In genomic region chr2:64133828-64134227, GRCh38 we compare ENCODE assay signal across 11 cellular contexts. TPM values are rescaled to one million over a fixed set of nuclear protein-coding genes. Genes with fewer than 3 reads are reported as not detected.
DNase-seq lines count a peak whose midpoint lies in the region; ATAC-seq, FAIRE-seq and TF ChIP-seq lines count a peak whose summit lies in the region.
"Had no signal": no experiment of that assay in that cellular context is flagged by ENCODE, and none has a peak within 500 bp of the region (broad histone marks: within the 10 kb centered on the region; RNA-seq: fewer than 3 reads in every experiment).

No MANE protein-coding gene starts in this region.

- H3K9ac ChIP-seq in GM23248 (no peak overlapping the region), K562 (ENCODE audit: insufficient read depth in 1 of 2, low read depth in 2 of 2, low read length in 2 of 2) (no peak overlapping the region)

- H3K4me1 ChIP-seq in GM23248 (ENCODE audit: insufficient read depth) (peaks cover 34% of the 10 kb centered on the region), K562 (replicated peaks in 1 of 2; ENCODE audit: control insufficient read depth in 2 of 2, insufficient read depth in 2 of 2, low read length in 2 of 2) (peaks cover 3 to 17% of the 10 kb centered on the region in 2 experiments; a peak in 4 of 5 replicates), neutrophil (ENCODE audit: control insufficient read depth in 1 of 2, insufficient read depth in 1 of 2, low read depth in 1 of 2, low read length in 1 of 2) (peaks cover 38 to 64% of the 10 kb centered on the region in 2 experiments)

- TF ChIP-seq EP300 in K562 (IDR thresholded peaks at IDR 0.05; ENCODE audit: low read length): no peak

- H3F3A ChIP-seq in GM23248 (ENCODE audit: insufficient read depth): peaks cover 33% of the 10 kb centered on the region

- H3K9me2 ChIP-seq in GM23248 (ENCODE audit: insufficient read depth): no peaks in the 10 kb centered on the region

- H3K27me3 ChIP-seq in GM23248 (replicated peaks; ENCODE audit: insufficient read depth): no peaks in the 10 kb centered on the region
- H3K27me3 ChIP-seq in K562 (ENCODE audit: control insufficient read depth in 2 of 2, insufficient read depth in 2 of 2, low read length in 2 of 2): no peaks in the 10 kb centered on the region
- no peaks in the 10 kb centered on the region for H3K27me3 ChIP-seq in neutrophil

- H2AFZ ChIP-seq in GM23248 (peak overlapping the region; percentile 46), K562 (ENCODE audit: low read depth, low read length) (no peak overlapping the region)

- intact Hi-C loops in K562 (cut with micrococcal nuclease): no loop called here

- H3K4me2 ChIP-seq in GM23248 (ENCODE audit: unreplicated experiment) (peak overlapping the region; percentile 29), K562 (ENCODE audit: insufficient read depth, low read length) (no peak overlapping the region)

- FAIRE-seq in K562 (lab: Jason Lieb, UNC): peak; percentile 54
- FAIRE-seq: GM12892 had no signal

- H3K27ac ChIP-seq in GM23248: peak overlapping the region; percentile 58
- no peak overlapping the region for H3K27ac ChIP-seq in K562 (ENCODE audit: extremely low read depth, low read depth, low read length)
- H3K27ac ChIP-seq in neutrophil: peak overlapping the region; percentile 71

- no peaks in the 10 kb centered on the region for H3K36me3 ChIP-seq in GM23248 (ENCODE audit: low read depth)
- no peaks in the 10 kb centered on the region for H3K36me3 ChIP-seq in K562 (ENCODE audit: control insufficient read depth, insufficient read depth, low read length)
- H3K36me3 ChIP-seq in neutrophil: peaks cover 53% of the 10 kb centered on the region

- peak; percentile 88 for DNase-seq in GM23248
- DNase-seq in LHCN-M2 (ENCODE audit: low read depth): peak; percentile 13
- peak in 1 of 4 experiments; percentile 20 for DNase-seq in K562 (ENCODE audit: extremely low read depth in 1 of 4, low spot score in 3 of 4)
- DNase-seq in iPS-NIHi11 (ENCODE audit: low spot score): no peak
- no peak for DNase-seq in AML-193 (lab: John Stamatoyannopoulos, UW)
- DNase-seq: activated CD4-positive, alpha-beta T cell treated with anti-CD3 and anti-CD28 coated beads, Interleukin-2, amount 10 ng/mL, durations not matched to agents 7 days and 5 days; NCI-H1417 treated with DMSO at 0.1 percent for 48 hours; NCI-H774 had no signal

- TF ChIP-seq POLR2A in K562 (conservative IDR thresholded peaks at IDR 0.05): no peak

- POLR2A ChIA-PET in K562 (lab: Yijun Ruan, JAX): interaction anchor here (0.9 to 2.0 kb wide), 2 partner anchors 8 to 12 kb away, joined by 5 read pairs; no protein-coding TSS in a partner anchor

- H3K79me2 ChIP-seq in GM23248 (ENCODE audit: insufficient read depth): peaks cover 60% of the 10 kb centered on the region
- H3K79me2 ChIP-seq in K562 (ENCODE audit: control insufficient read depth, insufficient read depth, low read length): peaks cover 42% of the 10 kb centered on the region; the same call in 2 of the 3 replicates

- in situ Hi-C loops in GM23248 (cut with MboI): no loop called here
- in situ Hi-C loops in K562 (cut with MboI): no loop called here

- no peaks in the 10 kb centered on the region for H4K20me1 ChIP-seq in GM23248 (ENCODE audit: insufficient read depth)
- no peaks in the 10 kb centered on the region for H4K20me1 ChIP-seq in K562 (replicated peaks; ENCODE audit: control insufficient read depth, insufficient read depth, low read length)

- TF ChIP-seq CTCF in K562 (IDR thresholded peaks at IDR 0.05 in 2 of 3, conservative IDR thresholded peaks at IDR 0.05 in 1 of 3; ENCODE audit: insufficient read depth in 2 of 3, low read depth in 1 of 3, low read length in 3 of 3): no peak
- no peak for TF ChIP-seq CTCF in neutrophil (IDR thresholded peaks at IDR 0.05)

- BruUV-seq in K562 (replicated peaks; lab: Mats Ljungman, UMichigan): no TSS peak

- CTCF ChIA-PET in K562 (lab: Yijun Ruan, JAX; ENCODE audit: low intra/inter-chr PET ratio): no interaction called here

- H3K4me3 ChIP-seq in GM23248 (no peak overlapping the region), K562 (no peak overlapping the region), neutrophil (ENCODE audit: low read depth in 1 of 2, low read length in 1 of 2) (no peak overlapping the region)

- no peaks in the 10 kb centered on the region for H3K9me1 ChIP-seq in K562 (ENCODE audit: control insufficient read depth, insufficient read depth, low read length)

- H3K9me3 ChIP-seq in GM23248 (ENCODE audit: low read depth) (no peaks in the 10 kb centered on the region), K562 (replicated peaks; ENCODE audit: control insufficient read depth, insufficient read depth, low read depth, low read length) (no peaks in the 10 kb centered on the region), neutrophil (no peaks in the 10 kb centered on the region)

- TF ChIP-seq RAD21 in K562 (CRISPR knock-in tag; conservative IDR thresholded peaks at IDR 0.05 in 1 of 2, IDR thresholded peaks at IDR 0.05 in 1 of 2): no peak

- no peak for ATAC-seq in K562
- ATAC-seq in HG02870 (IDR thresholded peaks at IDR 0.05; ENCODE audit: unreplicated experiment): no peak

TF ChIP-seq in K562, 482 proteins besides CTCF, POLR2A, EP300 and RAD21 (continues in another document):
- TF ChIP-seq CBX2 (IDR thresholded peaks at IDR 0.05; ENCODE audit: insufficient read depth, low read length, poor library complexity, severe bottlenecking) (no peak), ZNF184 (CRISPR knock-in tag; IDR thresholded peaks at IDR 0.05) (no peak), FOXP4 (CRISPR knock-in tag; IDR thresholded peaks at IDR 0.05; ENCODE audit: borderline replicate concordance) (no peak), ZBTB49 (CRISPR knock-in tag; IDR thresholded peaks at IDR 0.05; ENCODE audit: borderline replicate concordance) (no peak), XRCC4 (IDR thresholded peaks at IDR 0.05; ENCODE audit: extremely low read depth, insufficient read depth, insufficient read length) (no peak), ELF4 (CRISPR knock-in tag; IDR thresholded peaks at IDR 0.05) (no peak), MEIS2 (IDR thresholded peaks at IDR 0.05; ENCODE audit: partially characterized antibody) (no peak), ILF3 (IDR thresholded peaks at IDR 0.05; ENCODE audit: borderline replicate concordance) (no peak), JUND (IDR thresholded peaks at IDR 0.05; ENCODE audit: borderline replicate concordance, low read depth, low read length) (peak; percentile 30; the same call in 1 of the 2 replicates), JUND (tag; IDR thresholded peaks at IDR 0.05; ENCODE audit: borderline replicate concordance, low read depth, low read length) (no peak)

RNA-seq across cellular contexts. Expression of gene PELI1, which starts 10.4 kb away (rescaled TPM):
- total RNA-seq in GM23248 (2014; rRNA removed; shearing (Covaris generic)): 2.1 and 7.8 TPM in 2 replicates
- polyA plus RNA-seq in GM23248 (2016; fragmentation: Nextera tagmentation; extraction: Ambion mirVana): 2.7 and 2.8 TPM in 2 replicates
- 2.8 and 4.5 TPM in 2 replicates for total RNA-seq in LHCN-M2 (2014; rRNA removed)
- polyA plus RNA-seq in LHCN-M2 (2012): 0.74 TPM
- 3.4 and 10.9 TPM in 2 replicates for total RNA-seq in K562 (2011; cell fraction: chromatin; rRNA removed; ENCODE audit: low replicate concordance)
- total RNA-seq in K562 (2011; cell fraction: nucleolus; rRNA removed): 4.5 TPM in 2 replicates
- total RNA-seq in K562 (2011; cell fraction: nucleoplasm; rRNA removed): 5.6 and 9.8 TPM in 2 replicates
- 11.6 and 12.9 TPM in 2 replicates for total RNA-seq in K562 (2014; rRNA removed)
- 12.1 and 13.1 TPM in 2 replicates for total RNA-seq in K562 (2014; rRNA removed; fragmentation: Illumina TruSeq; extraction: Trizol)
- total RNA-seq in K562 (2015; rRNA removed; fragmentation: Illumina TruSeq; extraction: Trizol): 7.5 and 7.7 TPM in 2 replicates
- total RNA-seq in K562 (2021): 15.7 and 19.2 TPM in 2 replicates
- polyA plus RNA-seq in K562 (2011; rRNA removed): 16.0 and 16.6 TPM in 2 replicates
- polyA plus RNA-seq in K562 (2011; cell fraction: cytosol; rRNA removed): 7.9 and 9.6 TPM in 2 replicates
- polyA plus RNA-seq in K562 (2011; cell fraction: nucleus; rRNA removed): 5.6 and 9.5 TPM in 2 replicates
- 7.5 and 9.0 TPM in 2 replicates for polyA plus RNA-seq in K562 (2012)
- 10.8 and 12.5 TPM in 2 replicates for polyA plus RNA-seq in K562 (2014; fragmentation: Illumina TruSeq; extraction: Trizol)
- polyA plus RNA-seq in K562 (2014; fragmentation: Nextera tagmentation; extraction: Ambion mirVana): 1 to 10 TPM; 3.3 to 3.9 TPM
- polyA plus RNA-seq in K562 (2014; rRNA removed): 9.2 and 12.5 TPM in 2 replicates
- polyA minus RNA-seq in K562 (2011; rRNA and poly(A)+ RNA removed): 22.7 and 28.5 TPM in 2 replicates
- polyA minus RNA-seq in K562 (2011; cell fraction: cytosol; rRNA and poly(A)+ RNA removed): 9.3 and 11.4 TPM in 2 replicates
- polyA minus RNA-seq in K562 (2011; cell fraction: nucleus; rRNA and poly(A)+ RNA removed): 14.3 and 21.9 TPM in 2 replicates

Comparison
In these comparisons a context has a peak if more than half of its experiments do, and no peak if none do; other contexts are left out.
1. DNase-seq: peak in GM23248 (single experiment) and LHCN-M2 (single experiment); none in iPS-NIHi11 (single experiment) and AML-193 (0 of 2).